In genomic region chr1:248737457-248737856, GRCh38 we compare ENCODE assay signal across 24 cellular contexts. TPM values are rescaled to one million over a fixed set of nuclear protein-coding genes. Genes with fewer than 3 reads are reported as not detected.
DNase-seq lines count a peak whose midpoint lies in the region; ATAC-seq, FAIRE-seq and TF ChIP-seq lines count a peak whose summit lies in the region.
"Had no signal": no experiment of that assay in that cellular context is flagged by ENCODE, and none has a peak within 500 bp of the region (broad histone marks: within the 10 kb centered on the region; RNA-seq: fewer than 3 reads in every experiment).

No MANE protein-coding gene starts in this region.

- no peak for TF ChIP-seq CTCF in K562 (IDR thresholded peaks at IDR 0.05 in 2 of 3, conservative IDR thresholded peaks at IDR 0.05 in 1 of 3; ENCODE audit: insufficient read depth in 2 of 3, low read depth in 1 of 3, low read length in 3 of 3)
- TF ChIP-seq CTCF in upper lobe of right lung (IDR thresholded peaks at IDR 0.05) = no peak
- TF ChIP-seq CTCF in colonic mucosa (IDR thresholded peaks at IDR 0.05) = no peak
- TF ChIP-seq CTCF in body of pancreas (IDR thresholded peaks at IDR 0.05) = no peak

- ATAC-seq in K562 (no peak), upper lobe of right lung (no peak), body of pancreas (no peak)
- ATAC-seq: CD8-positive, alpha-beta T cell; GM12878 had no signal

- WGBS in K562 (ENCODE audit: insufficient coverage, low coverage, missing lambda C conversion rate) = 2% methylated on average over 6 of the region's 6 CpGs
- WGBS in body of pancreas, 2 donors = 68 to 78% methylated on average over 6 of the region's 6 CpGs

- H2AFZ ChIP-seq in K562 (ENCODE audit: low read depth, low read length) = no peak overlapping the region

- intact Hi-C loops in K562 (cut with micrococcal nuclease) (no loop called here), upper lobe of right lung (cut with DNase I) (no loop called here), colonic mucosa (cut with DNase I) (no loop called here), body of pancreas (cut with DNase I) (no loop called here)

- H3K27me3 ChIP-seq in K562 (ENCODE audit: control insufficient read depth in 2 of 2, insufficient read depth in 2 of 2, low read length in 2 of 2) (peaks cover 2 to 35% of the 10 kb centered on the region in 2 experiments; a peak in 3 of 5 replicates), upper lobe of right lung (no peaks in the 10 kb centered on the region), colonic mucosa (no peaks in the 10 kb centered on the region), body of pancreas (no peaks in the 10 kb centered on the region)
- H3K27me3 ChIP-seq: BLaER1 had no signal

- FAIRE-seq in K562 (lab: Jason Lieb, UNC) = no peak
- FAIRE-seq: A204.1, D721Med, GM12892, GM18507 had no signal

- no peaks in the 10 kb centered on the region for H3K9me3 ChIP-seq in K562 (replicated peaks; ENCODE audit: control insufficient read depth, insufficient read depth, low read depth, low read length)
- no peaks in the 10 kb centered on the region for H3K9me3 ChIP-seq in upper lobe of right lung
- no peaks in the 10 kb centered on the region for H3K9me3 ChIP-seq in colonic mucosa
- H3K9me3 ChIP-seq in body of pancreas = no peaks in the 10 kb centered on the region
- H3K9me3 ChIP-seq: BE2C had no signal

- POLR2A ChIA-PET in K562 (lab: Yijun Ruan, JAX) = no interaction called here

- no peak for TF ChIP-seq EP300 in K562 (IDR thresholded peaks at IDR 0.05; ENCODE audit: low read length)

- H3K79me2 ChIP-seq in K562 (ENCODE audit: control insufficient read depth, insufficient read depth, low read length) = no peaks in the 10 kb centered on the region

- CTCF ChIA-PET in K562 (lab: Yijun Ruan, JAX; ENCODE audit: low intra/inter-chr PET ratio) = no interaction called here

- BruUV-seq in K562 (replicated peaks; lab: Mats Ljungman, UMichigan) = no TSS peak

- H4K20me1 ChIP-seq in K562 (replicated peaks; ENCODE audit: control insufficient read depth, insufficient read depth, low read length) = no peaks in the 10 kb centered on the region
- H4K20me1 ChIP-seq: BLaER1 had no signal

- H3K9ac ChIP-seq in K562 (ENCODE audit: insufficient read depth in 1 of 2, low read depth in 2 of 2, low read length in 2 of 2) (no peak overlapping the region), colonic mucosa (ENCODE audit: low read depth in 2 of 2, low read length in 2 of 2) (no peak overlapping the region)
- H3K9ac ChIP-seq: BLaER1 had no signal

- peak in 1 of 4 experiments; percentile 4 for DNase-seq in K562 (ENCODE audit: extremely low read depth in 1 of 4, low spot score in 3 of 4)
- peak; percentile 5 for DNase-seq in iPS-NIHi7 (ENCODE audit: extremely low spot score)
- peak; percentile 23 for DNase-seq in upper lobe of right lung
- DNase-seq in colonic mucosa = no peak
- no peak for DNase-seq in G401 (ENCODE audit: low spot score)
- no peak for DNase-seq in body of pancreas
- DNase-seq: 8988T; ACHN; BE2C; C1 segment of cervical spinal cord; Caco-2; Calu3; CD4-positive, alpha-beta T cell; CD8-positive, alpha-beta T cell; DMS79 treated with DMSO at 0.1 percent for 48 hours; GDM1 had no signal

- H3K9me1 ChIP-seq in K562 (ENCODE audit: control insufficient read depth, insufficient read depth, low read length) = no peaks in the 10 kb centered on the region

- no peak for TF ChIP-seq POLR2A in K562 (conservative IDR thresholded peaks at IDR 0.05)
- TF ChIP-seq POLR2A in body of pancreas (IDR thresholded peaks at IDR 0.05) = no peak

- in situ Hi-C loops in K562 (cut with MboI) = no loop called here
- in situ Hi-C loops in G401 (cut with HindIII; ENCODE audit: low sequenced_read_pairs) = no loop called here

- H3K4me3 ChIP-seq in K562 = no peak overlapping the region
- H3K4me3 ChIP-seq in upper lobe of right lung = no peak overlapping the region
- H3K4me3 ChIP-seq in colonic mucosa = no peak overlapping the region
- H3K4me3 ChIP-seq in body of pancreas = no peak overlapping the region
- H3K4me3 ChIP-seq: BLaER1, GM12878 had no signal

- TF ChIP-seq RAD21 in K562 (CRISPR knock-in tag; conservative IDR thresholded peaks at IDR 0.05 in 1 of 2, IDR thresholded peaks at IDR 0.05 in 1 of 2) = no peak

- H3K4me2 ChIP-seq in K562 (ENCODE audit: insufficient read depth, low read length) = no peak overlapping the region
- H3K4me2 ChIP-seq: BLaER1 had no signal

- H3K4me1 ChIP-seq in K562 (replicated peaks in 1 of 2; ENCODE audit: control insufficient read depth in 2 of 2, insufficient read depth in 2 of 2, low read length in 2 of 2) = peaks cover 0 to 5% of the 10 kb centered on the region in 2 experiments; a peak in 2 of 5 replicates
- no peaks in the 10 kb centered on the region for H3K4me1 ChIP-seq in upper lobe of right lung
- no peaks in the 10 kb centered on the region for H3K4me1 ChIP-seq in colonic mucosa
- no peaks in the 10 kb centered on the region for H3K4me1 ChIP-seq in body of pancreas
- H3K4me1 ChIP-seq: BE2C, BLaER1, Caco-2 had no signal

- no peak overlapping the region for H3K27ac ChIP-seq in K562 (ENCODE audit: extremely low read depth, low read depth, low read length)
- no peak overlapping the region for H3K27ac ChIP-seq in upper lobe of right lung
- no peak overlapping the region for H3K27ac ChIP-seq in colonic mucosa
- H3K27ac ChIP-seq in body of pancreas = no peak overlapping the region
- H3K27ac ChIP-seq: BLaER1 had no signal

- H3K36me3 ChIP-seq in K562 (ENCODE audit: control insufficient read depth, insufficient read depth, low read length) = no peaks in the 10 kb centered on the region
- H3K36me3 ChIP-seq in upper lobe of right lung = no peaks in the 10 kb centered on the region
- H3K36me3 ChIP-seq in colonic mucosa = no peaks in the 10 kb centered on the region
- H3K36me3 ChIP-seq in body of pancreas (replicated peaks in 1 of 2; ENCODE audit: insufficient read depth in 1 of 2, low read depth in 2 of 2) = no peaks in the 10 kb centered on the region
- H3K36me3 ChIP-seq: BE2C, BLaER1 had no signal

TF ChIP-seq in K562, 482 proteins besides CTCF, POLR2A, EP300 and RAD21 (continues in another document):
- peak; percentile 53 for TF ChIP-seq RBM25 (IDR thresholded peaks at IDR 0.05; ENCODE audit: low read depth, low read length, severe bottlenecking)

RNA-seq across cellular contexts. Expression of gene LYPD8, which starts 18.1 kb away (rescaled TPM):
- 1.2 and 1.5 TPM in 2 replicates for total RNA-seq in K562 (2011; cell fraction: chromatin; rRNA removed; ENCODE audit: low replicate concordance)
- total RNA-seq in K562 (2011; cell fraction: nucleolus; rRNA removed) = 1.0 and 1.2 TPM in 2 replicates
- 1.4 and 2.1 TPM in 2 replicates for total RNA-seq in K562 (2011; cell fraction: nucleoplasm; rRNA removed)
- total RNA-seq in K562 (2014; rRNA removed) = 0.50 and 0.98 TPM in 2 replicates
- 0.86 and 1.3 TPM in 2 replicates for total RNA-seq in K562 (2014; rRNA removed; fragmentation: Illumina TruSeq; extraction: Trizol)
- 1.8 and 2.0 TPM in 2 replicates for total RNA-seq in K562 (2015; rRNA removed; fragmentation: Illumina TruSeq; extraction: Trizol)
- 0.87 and 1.0 TPM in 2 replicates for total RNA-seq in K562 (2021)
- polyA plus RNA-seq in K562 (2011; rRNA removed) = 0.42 and 0.71 TPM in 2 replicates
- 0.38 and 0.54 TPM in 2 replicates for polyA plus RNA-seq in K562 (2011; cell fraction: cytosol; rRNA removed)
- 0.20 and 0.42 TPM in 2 replicates for polyA plus RNA-seq in K562 (2011; cell fraction: nucleus; rRNA removed)
- polyA plus RNA-seq in K562 (2012) = 1.1 and 1.8 TPM in 2 replicates
- 1.1 and 1.4 TPM in 2 replicates for polyA plus RNA-seq in K562 (2014; fragmentation: Illumina TruSeq; extraction: Trizol)
- polyA plus RNA-seq in K562 (2014; fragmentation: Nextera tagmentation; extraction: Ambion mirVana) = 1 to 10 TPM; 1.3 to 2.1 TPM
- 0.71 and 1.4 TPM in 2 replicates for polyA plus RNA-seq in K562 (2014; rRNA removed)
- polyA minus RNA-seq in K562 (2011; rRNA and poly(A)+ RNA removed) = 0.87 and 1.3 TPM in 2 replicates
- 0.67 TPM in 1 of 2 replicates, not detected in the other for polyA minus RNA-seq in K562 (2011; cell fraction: cytosol; rRNA and poly(A)+ RNA removed)
- polyA minus RNA-seq in K562 (2011; cell fraction: nucleus; rRNA and poly(A)+ RNA removed) = 0.40 and 0.78 TPM in 2 replicates
- not detected for total RNA-seq in upper lobe of right lung
- total RNA-seq in colonic mucosa = 100 to 1,000 TPM in 1 of 2 donors, 10 to 100 TPM in 1; 40.8 to 310 TPM
- total RNA-seq in G401 (2014; rRNA removed; shearing (Covaris generic)) = not detected in 2 replicates
- total RNA-seq in body of pancreas = not detected
- total RNA-seq: A673; Caco-2; Calu3; CD4-positive, alpha-beta T cell; CD8-positive, alpha-beta T cell had no signal
- polyA plus RNA-seq: AG04450 had no signal

RNA-seq across cellular contexts. Expression of gene OR14I1, which starts 34.9 kb away (rescaled TPM):
- not detected in 2 replicates for total RNA-seq in K562 (2011; cell fraction: chromatin; rRNA removed; ENCODE audit: low replicate concordance)
- total RNA-seq in K562 (2011; cell fraction: nucleolus; rRNA removed) = not detected in 2 replicates
- total RNA-seq in K562 (2011; cell fraction: nucleoplasm; rRNA removed) = not detected in 2 replicates
- total RNA-seq in K562 (2014; rRNA removed) (not detected in 2 replicates), K562 (2014; rRNA removed; fragmentation: Illumina TruSeq; extraction: Trizol) (not detected in 2 replicates), K562 (2015; rRNA removed; fragmentation: Illumina TruSeq; extraction: Trizol) (not detected in 2 replicates), K562 (2021) (not detected in 2 replicates), upper lobe of right lung (not detected), colonic mucosa (not detected), body of pancreas (not detected)
- polyA plus RNA-seq in K562 (2011; rRNA removed) (not detected in 2 replicates), K562 (2014; fragmentation: Illumina TruSeq; extraction: Trizol) (not detected in 2 replicates), K562 (2014; fragmentation: Nextera tagmentation; extraction: Ambion mirVana) (not detected), K562 (2014; rRNA removed) (not detected in 2 replicates)
- not detected in 2 replicates for polyA plus RNA-seq in K562 (2011; cell fraction: cytosol; rRNA removed)
- not detected in 2 replicates for polyA plus RNA-seq in K562 (2011; cell fraction: nucleus; rRNA removed)
- not detected in 2 replicates for polyA plus RNA-seq in K562 (2012)
- polyA minus RNA-seq in K562 (2011; rRNA and poly(A)+ RNA removed) = not detected in 2 replicates
- not detected in 2 replicates for polyA minus RNA-seq in K562 (2011; cell fraction: cytosol; rRNA and poly(A)+ RNA removed)
- not detected in 2 replicates for polyA minus RNA-seq in K562 (2011; cell fraction: nucleus; rRNA and poly(A)+ RNA removed)
- total RNA-seq in G401 (2014; rRNA removed; shearing (Covaris generic)) = not detected in 2 replicates
- total RNA-seq: A673; Caco-2; Calu3; CD4-positive, alpha-beta T cell; CD8-positive, alpha-beta T cell had no signal
- polyA plus RNA-seq: AG04450 had no signal

Comparison
In these comparisons a context has a peak if more than half of its experiments do, and no peak if none do; other contexts are left out.
1. DNase-seq: peak in iPS-NIHi7 (single experiment) and upper lobe of right lung (single experiment); none in colonic mucosa (single experiment), G401 (single experiment) and body of pancreas (0 of 4).
2. RNA of gene LYPD8, which starts 18.1 kb away (total RNA-seq): 40.8 to 310 TPM in colonic mucosa; 0.50 to 2.1 TPM in K562, not detected in upper lobe of right lung (single experiment), not detected in G401 and not detected in body of pancreas; every median in the first group is over 10 times any median in the second.